ENCODE assay signal across 12 cellular contexts in genomic region chr6:35046862-35047261, GRCh38.
DNase-seq lines count a peak whose midpoint lies in the region; ATAC-seq, FAIRE-seq and TF ChIP-seq lines count a peak whose summit lies in the region.
"Had no signal": no experiment of that assay in that cellular context is flagged by ENCODE, and none has a peak within 500 bp of the region (broad histone marks: within the 10 kb centered on the region; RNA-seq: fewer than 3 reads in every experiment).

No MANE protein-coding gene starts in this region.

- H3K9me3 ChIP-seq in A673 (ENCODE audit: low read depth, low read length, poor library complexity, severe bottlenecking) (no peaks in the 10 kb centered on the region), endothelial cell of umbilical vein (replicated peaks; ENCODE audit: control insufficient read depth, insufficient read depth, low read length) (no peaks in the 10 kb centered on the region), osteoblast (ENCODE audit: low read depth, low read length) (no peaks in the 10 kb centered on the region)
- H3K9me3 ChIP-seq: ovary had no signal

- BruUV-seq in A673 (replicated peaks; lab: Mats Ljungman, UMichigan) (no TSS peak), endothelial cell of umbilical vein (replicated peaks; lab: Mats Ljungman, UMichigan) (no TSS peak), Calu3 (replicated peaks; lab: Mats Ljungman, UMichigan) (no TSS peak)

- no peaks in the 10 kb centered on the region for H3K9me1 ChIP-seq in endothelial cell of umbilical vein (replicated peaks; ENCODE audit: control insufficient read depth, extremely low read depth, insufficient read depth, low read length)

- no peaks in the 10 kb centered on the region for H3K27me3 Mint-ChIP-seq in Calu3 (ENCODE audit: unreplicated experiment)

- no peak overlapping the region for H3K4me3 Mint-ChIP-seq in Calu3 (ENCODE audit: low read depth, unreplicated experiment)

- dilution Hi-C loops in endothelial cell of umbilical vein (cut with MboI; ENCODE audit: extremely low pct_ligation_motif_present, low sequenced_read_pairs): no loop called here

- peak overlapping the region; percentile 32 for H3K4me2 ChIP-seq in endothelial cell of umbilical vein (ENCODE audit: insufficient read depth, low read length)
- peak overlapping the region; percentile 64 for H3K4me2 ChIP-seq in osteoblast (ENCODE audit: insufficient read depth, low read length)

- CTCF ChIA-PET in A673 (lab: Charles Lee): no interaction called here
- CTCF ChIA-PET in endothelial cell of umbilical vein (lab: Charles Lee): interaction anchor here (0.8 kb wide), 1 partner anchor 15 kb away, joined by 3 read pairs; no protein-coding TSS in a partner anchor
- CTCF ChIA-PET in Calu3 (lab: Charles Lee): no interaction called here

- TF ChIP-seq POLR2A in endothelial cell of umbilical vein (IDR thresholded peaks at IDR 0.05; ENCODE audit: low read depth, low read length) (no peak), GM18505 (IDR thresholded peaks at IDR 0.05; ENCODE audit: borderline replicate concordance, extremely low read depth, insufficient read depth, insufficient read length) (no peak)

- H3K27me3 ChIP-seq in A673 (replicated peaks; ENCODE audit: insufficient read depth, low read depth, low read length, poor library complexity) (no peaks in the 10 kb centered on the region), endothelial cell of umbilical vein (ENCODE audit: control insufficient read depth in 2 of 2, insufficient read depth in 2 of 2, low read length in 2 of 2) (no peaks in the 10 kb centered on the region), osteoblast (ENCODE audit: insufficient read depth, low read length) (no peaks in the 10 kb centered on the region)
- H3K27me3 ChIP-seq: ovary had no signal

- H4K20me1 ChIP-seq in endothelial cell of umbilical vein (replicated peaks; ENCODE audit: control insufficient read depth, extremely low read depth, insufficient read depth, low read length) (no peaks in the 10 kb centered on the region), osteoblast (ENCODE audit: insufficient read depth, low read length) (no peaks in the 10 kb centered on the region)

- intact Hi-C loops in A673 (cut with micrococcal nuclease; ENCODE audit: unreplicated experiment): no loop called here
- intact Hi-C loops in endothelial cell of umbilical vein (cut with micrococcal nuclease): no loop called here
- intact Hi-C loops in Calu3 (cut with micrococcal nuclease; ENCODE audit: unreplicated experiment): no loop called here

- peaks cover 59% of the 10 kb centered on the region for H3K4me1 ChIP-seq in A673 (ENCODE audit: insufficient read depth, low read length, poor library complexity, severe bottlenecking)
- H3K4me1 ChIP-seq in endothelial cell of umbilical vein (ENCODE audit: control insufficient read depth, extremely low read depth, insufficient read depth, low read length): peaks cover 64% of the 10 kb centered on the region
- peaks cover 34% of the 10 kb centered on the region for H3K4me1 ChIP-seq in osteoblast (ENCODE audit: insufficient read depth, low read length)

- H3K4me1 Mint-ChIP-seq in Calu3 (ENCODE audit: low read depth, unreplicated experiment): peaks cover 10% of the 10 kb centered on the region

- no peaks in the 10 kb centered on the region for H3K9me3 Mint-ChIP-seq in Calu3 (ENCODE audit: low read depth, unreplicated experiment)

- no peak for TF ChIP-seq CTCF in A673 (conservative IDR thresholded peaks at IDR 0.05; ENCODE audit: low read depth, low read length)
- no peak for TF ChIP-seq CTCF in endothelial cell of umbilical vein (IDR thresholded peaks at IDR 0.05; ENCODE audit: extremely low read depth in 1 of 2, insufficient read depth in 1 of 2, low read depth in 1 of 2, low read length in 2 of 2)
- TF ChIP-seq CTCF in osteoblast (IDR thresholded peaks at IDR 0.05; ENCODE audit: extremely low read depth, low read depth, low read length): no peak
- TF ChIP-seq CTCF in Calu3 (IDR thresholded peaks at IDR 0.05; ENCODE audit: unreplicated experiment): no peak

- no peaks in the 10 kb centered on the region for H3K79me2 ChIP-seq in endothelial cell of umbilical vein (ENCODE audit: control insufficient read depth, insufficient read depth, low read length)
- no peaks in the 10 kb centered on the region for H3K79me2 ChIP-seq in osteoblast (ENCODE audit: insufficient read depth, low read length)

- H3K27ac Mint-ChIP-seq in Calu3 (ENCODE audit: unreplicated experiment): no peak overlapping the region

- H3K27ac ChIP-seq in A673 (ENCODE audit: low read depth, low read length, poor library complexity, severe bottlenecking) (peak overlapping the region; percentile 81), endothelial cell of umbilical vein (ENCODE audit: insufficient read depth, low read depth, low read length) (peak overlapping the region; percentile 90), osteoblast (ENCODE audit: low read depth, low read length) (peak overlapping the region; percentile 65)
- H3K27ac ChIP-seq: ovary had no signal

- POLR2A ChIA-PET in A673 (lab: Charles Lee; ENCODE audit: low non-redundant PET) (no interaction called here), endothelial cell of umbilical vein (lab: Charles Lee) (no interaction called here)

- DNase-seq in A673 (ENCODE audit: low spot score) (peak; percentile 72), NOMO-1 treated with DMSO at 0.1 percent for 48 hours (lab: John Stamatoyannopoulos, UW; ENCODE audit: unreplicated experiment) (peak; percentile 65), endothelial cell of umbilical vein (ENCODE audit: low read depth, low spot score) (peak; percentile 89), osteoblast (ENCODE audit: insufficient read length, low spot score, missing footprints) (no peak), Calu3 (no peak)
- no peak for DNase-seq in stimulated activated naive CD4-positive, alpha-beta T cell treated with Interleukin-2 at 50 U/mL for 16 hours (lab: John Stamatoyannopoulos, UW)
- DNase-seq in effector CD4-positive, alpha-beta T cell: no peak
- DNase-seq: activated CD4-positive, CD25-positive, alpha-beta regulatory T cell treated with anti-CD3 and anti-CD28 coated beads, Interleukin-2, amount 50 U/mL, for 72 hours; NCI-H774; ovary had no signal

- ATAC-seq in GM18505 (IDR thresholded peaks at IDR 0.05; ENCODE audit: unreplicated experiment): no peak

- peak overlapping the region; percentile 36 for H3K9ac ChIP-seq in endothelial cell of umbilical vein (replicated peaks; ENCODE audit: extremely low read depth, insufficient read depth, low read length)

- H3K4me3 ChIP-seq in A673 (ENCODE audit: low read depth, low read length, poor library complexity, severe bottlenecking) (no peak overlapping the region), endothelial cell of umbilical vein (replicated peaks in 1 of 3; ENCODE audit: insufficient read depth in 1 of 3, low read depth in 1 of 3, low read length in 3 of 3) (no peak overlapping the region), osteoblast (ENCODE audit: insufficient read depth, low read length) (no peak overlapping the region)
- H3K4me3 ChIP-seq: ovary had no signal

- peak; percentile 38 for FAIRE-seq in endothelial cell of umbilical vein (lab: Jason Lieb, UNC)
- FAIRE-seq: H54 had no signal

- H2AFZ ChIP-seq in endothelial cell of umbilical vein (ENCODE audit: low read depth, low read length) (no peak overlapping the region), osteoblast (ENCODE audit: low read length) (no peak overlapping the region)

- H3K36me3 ChIP-seq in A673 (ENCODE audit: insufficient read depth, low read length, poor library complexity, severe bottlenecking): no peaks in the 10 kb centered on the region
- H3K36me3 ChIP-seq in endothelial cell of umbilical vein (ENCODE audit: control insufficient read depth in 2 of 2, extremely low read depth in 1 of 2, insufficient read depth in 2 of 2, low read length in 2 of 2): no peaks in the 10 kb centered on the region
- peaks cover 2% of the 10 kb centered on the region for H3K36me3 ChIP-seq in osteoblast (ENCODE audit: insufficient read depth, low read length)
- H3K36me3 ChIP-seq: ovary had no signal

- peaks cover 4% of the 10 kb centered on the region for H3K36me3 Mint-ChIP-seq in Calu3 (ENCODE audit: insufficient read depth, unreplicated experiment)

TF ChIP-seq in endothelial cell of umbilical vein, 7 proteins besides CTCF, POLR2A, EP300 and RAD21:
- no peak for TF ChIP-seq EZH2 (IDR thresholded peaks at IDR 0.05; ENCODE audit: borderline replicate concordance, low read depth, low read length, severe bottlenecking)
- no peak for TF ChIP-seq MYC (IDR thresholded peaks at IDR 0.05; ENCODE audit: low read depth, low read length)
- TF ChIP-seq JUN (IDR thresholded peaks at IDR 0.05; ENCODE audit: borderline replicate concordance, insufficient read depth, insufficient read length, low read depth): no peak
- no peak for TF ChIP-seq POLR2AphosphoS5 (IDR thresholded peaks at IDR 0.05; ENCODE audit: insufficient read depth, low read depth, low read length)
- TF ChIP-seq GATA2 (IDR thresholded peaks at IDR 0.05; ENCODE audit: insufficient read depth, insufficient read length, low read depth, low read length): no peak
- no peak for TF ChIP-seq FOS (IDR thresholded peaks at IDR 0.05; ENCODE audit: borderline replicate concordance, insufficient read depth, low read length)
- TF ChIP-seq, protein P1, sequence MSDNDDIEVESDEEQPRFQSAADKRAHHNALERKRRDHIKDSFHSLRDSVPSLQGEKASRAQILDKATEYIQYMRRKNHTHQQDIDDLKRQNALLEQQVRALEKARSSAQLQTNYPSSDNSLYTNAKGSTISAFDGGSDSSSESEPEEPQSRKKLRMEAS (IDR thresholded peaks at IDR 0.05; ENCODE audit: insufficient read depth, insufficient read length): no peak

Comparison
In these comparisons a context has a peak if more than half of its experiments do, and no peak if none do; other contexts are left out.
1. DNase-seq: peak in A673 (single experiment), NOMO-1 treated with DMSO at 0.1 percent for 48 hours (single experiment) and endothelial cell of umbilical vein (single experiment); none in osteoblast (single experiment), Calu3 (single experiment), stimulated activated naive CD4-positive, alpha-beta T cell treated with Interleukin-2 at 50 U/mL for 16 hours (single experiment) and effector CD4-positive, alpha-beta T cell (single experiment).
2. Peak in every context shown above with its lines, with median percentiles within 50 percentile points of each other: H3K27ac ChIP-seq.